ENCODE assay signal across 1 cellular context in genomic region chr1:150979723-150980056, GRCh38.
TF ChIP-seq lines count a peak whose summit lies in the region.

No MANE protein-coding gene starts in this region.

TF ChIP-seq in H1, 55 proteins besides CTCF, POLR2A, EP300 and RAD21:
- TF ChIP-seq RNF2 (IDR thresholded peaks at IDR 0.05; ENCODE audit: borderline replicate concordance, low read depth, low read length, missing control alignments, poor library complexity, severe bottlenecking) (no peak), SP4 (IDR thresholded peaks at IDR 0.05; ENCODE audit: low read length) (0 out of 2 replicates have a peak, but pooled peaks have one; percentile 4), ASH2L (IDR thresholded peaks at IDR 0.05; ENCODE audit: low read length) (peak; percentile 7)
TF ChIP-seq in H1: peak in this region for 2.
